8 cellular contexts compared by ENCODE assay signal in genomic region chr9:128124873-128125574, GRCh38. TPM values are rescaled to one million over a fixed set of nuclear protein-coding genes. Genes with fewer than 3 reads are reported as not detected.
DNase-seq lines count a peak whose midpoint lies in the region; ATAC-seq and TF ChIP-seq lines count a peak whose summit lies in the region.

No MANE protein-coding gene starts in this region.

- peaks cover 3 to 38% (median 29%) of the 10 kb centered on the region in 12 donors for H3K4me1 ChIP-seq in heart left ventricle

- intact Hi-C loops in activated T-helper 2 cell treated with anti-CD3 and anti-CD28 coated beads, Interferon-gamma antibody, Interleukin-2, Interleukin-4, amounts not matched to agents 10 μg/mL and 5 μg/mL and 100 μg/mL, durations not matched to agents 14 hours and 24 hours and 36 hours (cut with micrococcal nuclease), result loop anchor here (5.0 to 10.0 kb wide), 2 partner anchors 152 to 350 kb away; partner anchors contain the start of genes GOLGA2, SH2D3C and SWI5
- intact Hi-C loops in heart left ventricle (cut with DNase I), result no loop called here

- ATAC-seq in heart left ventricle (no peak), GM18520 (IDR thresholded peaks at IDR 0.05; ENCODE audit: unreplicated experiment) (no peak)

- no peak overlapping the region for H3K27ac Mint-ChIP-seq in activated T-helper 2 cell treated with anti-CD3 and anti-CD28 coated beads, Interferon-gamma antibody, Interleukin-2, Interleukin-4, amounts not matched to agents 10 μg/mL and 5 μg/mL and 100 μg/mL, durations not matched to agents 14 hours and 24 hours and 36 hours

- TF ChIP-seq POLR2A in heart left ventricle (IDR thresholded peaks at IDR 0.05), result no peak

- H3K4me3 ChIP-seq in heart left ventricle, result peak overlapping the region in 4 of 12 donors; percentile 15 to 99 (median 60)
- no peak overlapping the region for H3K4me3 ChIP-seq in retinal pigment epithelial cell (ENCODE audit: low read length)

- H3K9me3 ChIP-seq in heart left ventricle, result peaks cover 0 to 4% (median 0%) of the 10 kb centered on the region in 12 donors

- peaks cover 27% of the 10 kb centered on the region for H3K36me3 Mint-ChIP-seq in activated T-helper 2 cell treated with anti-CD3 and anti-CD28 coated beads, Interferon-gamma antibody, Interleukin-2, Interleukin-4, amounts not matched to agents 10 μg/mL and 5 μg/mL and 100 μg/mL, durations not matched to agents 14 hours and 24 hours and 36 hours (ENCODE audit: low read depth)

- peaks cover 24% of the 10 kb centered on the region for H3K4me1 Mint-ChIP-seq in activated T-helper 2 cell treated with anti-CD3 and anti-CD28 coated beads, Interferon-gamma antibody, Interleukin-2, Interleukin-4, amounts not matched to agents 10 μg/mL and 5 μg/mL and 100 μg/mL, durations not matched to agents 14 hours and 24 hours and 36 hours (ENCODE audit: low read depth)

- H3K27me3 ChIP-seq in heart left ventricle, result no peaks in the 10 kb centered on the region

- no peaks in the 10 kb centered on the region for H3K9me3 Mint-ChIP-seq in activated T-helper 2 cell treated with anti-CD3 and anti-CD28 coated beads, Interferon-gamma antibody, Interleukin-2, Interleukin-4, amounts not matched to agents 10 μg/mL and 5 μg/mL and 100 μg/mL, durations not matched to agents 14 hours and 24 hours and 36 hours

- peaks cover 0 to 48% (median 44%) of the 10 kb centered on the region in 9 donors for H3K36me3 ChIP-seq in heart left ventricle

- H3K27me3 Mint-ChIP-seq in activated T-helper 2 cell treated with anti-CD3 and anti-CD28 coated beads, Interferon-gamma antibody, Interleukin-2, Interleukin-4, amounts not matched to agents 10 μg/mL and 5 μg/mL and 100 μg/mL, durations not matched to agents 14 hours and 24 hours and 36 hours (ENCODE audit: low read depth), result no peaks in the 10 kb centered on the region

- H3K4me3 Mint-ChIP-seq in activated T-helper 2 cell treated with anti-CD3 and anti-CD28 coated beads, Interferon-gamma antibody, Interleukin-2, Interleukin-4, amounts not matched to agents 10 μg/mL and 5 μg/mL and 100 μg/mL, durations not matched to agents 14 hours and 24 hours and 36 hours (ENCODE audit: low read depth), result peak overlapping the region; percentile 30

- peak overlapping the region in 2 of 12 donors; percentile 1 to 3 for H3K27ac ChIP-seq in heart left ventricle

- DNase-seq in SKM-1 treated with dmso at 0.1 percent for 144 hours (lab: John Stamatoyannopoulos, UW; ENCODE audit: unreplicated experiment) (peak; percentile 55), SKM-1 (lab: John Stamatoyannopoulos, UW; ENCODE audit: unreplicated experiment) (no peak), NCI-H69 (lab: John Stamatoyannopoulos, UW) (peak; percentile 70), heart left ventricle (peak; percentile 61 to 80 (median 66)), retinal pigment epithelial cell (ENCODE audit: low read depth) (no peak), T1000 (lab: John Stamatoyannopoulos, UW) (no peak)
- DNase-seq in activated T-helper 2 cell treated with anti-CD3 and anti-CD28 coated beads, Interferon-gamma antibody, Interleukin-2, Interleukin-4, amounts not matched to agents 10 μg/mL and 5 μg/mL and 100 μg/mL, durations not matched to agents 14 hours and 24 hours and 36 hours (ENCODE audit: low spot score), result no peak

- 60 to 71% (median 65%) methylated on average over 12 to 15 of the region's 15 CpGs for WGBS in heart left ventricle, 4 donors

- TF ChIP-seq CTCF in heart left ventricle (IDR thresholded peaks at IDR 0.05), result peak; percentile 20 to 61 (median 52)
- TF ChIP-seq CTCF in retinal pigment epithelial cell (conservative IDR thresholded peaks at IDR 0.05; ENCODE audit: low read depth, low read length), result peak; percentile 83

RNA-seq across cellular contexts. Expression of gene PTGES2, which starts 2.5 kb away (rescaled TPM):
- 67.8 and 77.6 TPM in 2 replicates for total RNA-seq in activated T-helper 2 cell treated with anti-CD3 and anti-CD28 coated beads, Interferon-gamma antibody, Interleukin-2, Interleukin-4, amounts not matched to agents 10 μg/mL and 5 μg/mL and 100 μg/mL, durations not matched to agents 14 hours and 24 hours and 36 hours
- 100 to 1,000 TPM; 116 to 166 (median 139) TPM for total RNA-seq in heart left ventricle
- 100 to 1,000 TPM; 143 to 179 TPM for polyA plus RNA-seq in heart left ventricle

RNA-seq across cellular contexts. Expression of gene LCN2, which starts 24.2 kb away (rescaled TPM):
- not detected in 2 replicates for total RNA-seq in activated T-helper 2 cell treated with anti-CD3 and anti-CD28 coated beads, Interferon-gamma antibody, Interleukin-2, Interleukin-4, amounts not matched to agents 10 μg/mL and 5 μg/mL and 100 μg/mL, durations not matched to agents 14 hours and 24 hours and 36 hours
- 1 to 10 TPM in 1 of 9 donors, not detected in 8; 5.8 TPM for total RNA-seq in heart left ventricle
- 1 to 10 TPM in 1 of 2 donors, not detected in 1; 1.1 TPM for polyA plus RNA-seq in heart left ventricle

RNA-seq across cellular contexts. Expression of gene BBLN, which starts 35.0 kb away (rescaled TPM):
- 93.8 and 103 TPM in 2 replicates for total RNA-seq in activated T-helper 2 cell treated with anti-CD3 and anti-CD28 coated beads, Interferon-gamma antibody, Interleukin-2, Interleukin-4, amounts not matched to agents 10 μg/mL and 5 μg/mL and 100 μg/mL, durations not matched to agents 14 hours and 24 hours and 36 hours
- total RNA-seq in heart left ventricle, result 100 to 1,000 TPM in 2 of 9 donors, 10 to 100 TPM in 7; 29.9 to 280 (median 46.4) TPM
- polyA plus RNA-seq in heart left ventricle, result 100 to 1,000 TPM in 1 of 2 donors, 10 to 100 TPM in 1; 47.3 to 122 TPM

RNA-seq across cellular contexts. Expression of gene SLC25A25, which starts 57.0 kb away (rescaled TPM):
- 11.3 and 11.9 TPM in 2 replicates for total RNA-seq in activated T-helper 2 cell treated with anti-CD3 and anti-CD28 coated beads, Interferon-gamma antibody, Interleukin-2, Interleukin-4, amounts not matched to agents 10 μg/mL and 5 μg/mL and 100 μg/mL, durations not matched to agents 14 hours and 24 hours and 36 hours
- 10 to 100 TPM in 3 of 9 donors, 1 to 10 TPM in 6; 3.2 to 15.1 (median 6.7) TPM for total RNA-seq in heart left ventricle
- polyA plus RNA-seq in heart left ventricle, result 1 to 10 TPM; 1.7 to 8.8 TPM

RNA-seq across cellular contexts. Expression of gene NAIF1, which starts 57.9 kb away (rescaled TPM):
- total RNA-seq in activated T-helper 2 cell treated with anti-CD3 and anti-CD28 coated beads, Interferon-gamma antibody, Interleukin-2, Interleukin-4, amounts not matched to agents 10 μg/mL and 5 μg/mL and 100 μg/mL, durations not matched to agents 14 hours and 24 hours and 36 hours, result 10.2 and 10.5 TPM in 2 replicates
- total RNA-seq in heart left ventricle, result 1 to 10 TPM; 3.5 to 8.9 (median 7.2) TPM
- 1 to 10 TPM; 4.0 to 5.0 TPM for polyA plus RNA-seq in heart left ventricle

Comparison
In these comparisons a context has a peak if more than half of its experiments do, and no peak if none do; other contexts are left out.
1. DNase-seq: peak in SKM-1 treated with dmso at 0.1 percent for 144 hours (single experiment), NCI-H69 (single experiment) and heart left ventricle (5 of 5); none in SKM-1 (single experiment), activated T-helper 2 cell treated with anti-CD3 and anti-CD28 coated beads, Interferon-gamma antibody, Interleukin-2, Interleukin-4, amounts not matched to agents 10 μg/mL and 5 μg/mL and 100 μg/mL, durations not matched to agents 14 hours and 24 hours and 36 hours (single experiment), retinal pigment epithelial cell (single experiment) and T1000 (single experiment).